In the genomic region with DNA sequence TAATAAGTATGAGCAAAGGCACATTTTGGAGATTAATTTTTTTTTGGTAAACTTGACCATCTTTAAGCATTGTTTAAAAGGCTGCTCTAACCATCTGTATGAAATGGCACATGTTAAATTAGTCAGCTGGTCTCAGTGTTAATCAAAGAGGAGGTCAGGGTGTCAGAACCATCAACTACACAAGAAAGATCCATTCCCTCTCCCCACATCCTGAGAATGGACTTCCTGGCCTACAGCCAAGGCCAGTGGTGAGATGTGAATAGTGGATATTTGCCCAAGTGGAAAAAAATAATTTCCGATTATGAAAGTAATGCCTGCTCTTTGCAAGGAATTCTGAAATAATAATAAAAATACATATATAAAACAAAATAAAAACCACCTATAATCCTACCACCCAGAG, we compare ENCODE assay signal across 18 cellular contexts.
DNase-seq lines count a peak whose midpoint lies in the region; ATAC-seq lines count a peak whose summit lies in the region.
"Had no signal": no experiment of that assay in that cellular context is flagged by ENCODE, and none has a peak within 500 bp of the region (broad histone marks: within the 10 kb centered on the region; RNA-seq: fewer than 3 reads in every experiment).

No MANE protein-coding gene starts in this region.

- H3K36me3 Mint-ChIP-seq in activated T-cell treated with anti-CD3 and anti-CD28 coated beads, Interleukin-2, amount 50 U/mL, for 72 hours (ENCODE audit: insufficient read depth in 2 of 2), result peaks cover 0 to 3% of the 10 kb centered on the region in 2 donors

- H3K9me3 Mint-ChIP-seq in activated T-cell treated with anti-CD3 and anti-CD28 coated beads, Interleukin-2, amount 50 U/mL, for 72 hours, result peaks cover 4 to 5% of the 10 kb centered on the region in 2 donors

- no peak overlapping the region for H3K27ac ChIP-seq in substantia nigra (ENCODE audit: low read depth, low read length, poor library complexity, severe bottlenecking)
- H3K27ac ChIP-seq: C4-2B, HL-60 had no signal

- no peak overlapping the region for H3K27ac Mint-ChIP-seq in activated T-cell treated with anti-CD3 and anti-CD28 coated beads, Interleukin-2, amount 50 U/mL, for 72 hours
- H3K27ac Mint-ChIP-seq: CD4-positive, alpha-beta T cell; HFFc6 had no signal

- H3K4me3 Mint-ChIP-seq in activated T-cell treated with anti-CD3 and anti-CD28 coated beads, Interleukin-2, amount 50 U/mL, for 72 hours, result no peak overlapping the region
- H3K4me3 Mint-ChIP-seq: CD4-positive, alpha-beta T cell; HFFc6 had no signal

- H3K27me3 Mint-ChIP-seq in activated T-cell treated with anti-CD3 and anti-CD28 coated beads, Interleukin-2, amount 50 U/mL, for 72 hours (ENCODE audit: low read depth), result no peaks in the 10 kb centered on the region
- H3K27me3 Mint-ChIP-seq: CD4-positive, alpha-beta T cell had no signal

- H3K4me1 Mint-ChIP-seq in activated T-cell treated with anti-CD3 and anti-CD28 coated beads, Interleukin-2, amount 50 U/mL, for 72 hours (ENCODE audit: low read depth), result no peaks in the 10 kb centered on the region

- DNase-seq in M059J (ENCODE audit: low read depth) (peak; percentile 19), SW480 (ENCODE audit: low spot score) (peak; percentile 44), glomerular visceral epithelial cell (ENCODE audit: extremely low spot score) (peak; percentile 4), renal cortical epithelial cell (ENCODE audit: low read depth) (peak; percentile 1), substantia nigra (lab: John Stamatoyannopoulos, UW) (no peak)
- no peak for DNase-seq in activated T-cell treated with anti-CD3 and anti-CD28 coated beads, Interleukin-2, amount 50 U/mL, for 72 hours
- no peak for DNase-seq in activated CD4-positive, alpha-beta T cell treated with anti-CD3 and anti-CD28 coated beads, Interleukin-2, amount 50 U/mL, for 1 hour
- DNase-seq: AML-193; Caco-2; CD4-positive, alpha-beta T cell; GF-D8; GOT3; H7; HFFc6 had no signal

- no peak for ATAC-seq in activated T-cell treated with anti-CD3 and anti-CD28 coated beads, Interleukin-2, amount 50 U/mL, for 72 hours (replicated peaks in 1 of 2)
- ATAC-seq: GM12878, HCT116 had no signal

Comparison
In these comparisons a context has a peak if more than half of its experiments do, and no peak if none do; other contexts are left out.
1. DNase-seq: peak in M059J (single experiment), SW480 (single experiment), glomerular visceral epithelial cell (single experiment) and renal cortical epithelial cell (single experiment); none in activated T-cell treated with anti-CD3 and anti-CD28 coated beads, Interleukin-2, amount 50 U/mL, for 72 hours (0 of 2), activated CD4-positive, alpha-beta T cell treated with anti-CD3 and anti-CD28 coated beads, Interleukin-2, amount 50 U/mL, for 1 hour (single experiment) and substantia nigra (0 of 49).